In genomic region chr12:4297617-4298016, GRCh38 we compare ENCODE assay signal across 30 cellular contexts. TPM values are rescaled to one million over a fixed set of nuclear protein-coding genes. Genes with fewer than 3 reads are reported as not detected.
DNase-seq lines count a peak whose midpoint lies in the region; ATAC-seq, FAIRE-seq and TF ChIP-seq lines count a peak whose summit lies in the region.
"Had no signal": no experiment of that assay in that cellular context is flagged by ENCODE, and none has a peak within 500 bp of the region (broad histone marks: within the 10 kb centered on the region; RNA-seq: fewer than 3 reads in every experiment).

No MANE protein-coding gene starts in this region.

- WGBS in smooth muscle cell (ENCODE audit: low lambda C conversion rate) = 96% methylated on average over 13 of the region's 13 CpGs
- WGBS in right cardiac atrium = 87% methylated on average over 13 of the region's 13 CpGs

- H3K27me3 ChIP-seq in astrocyte (ENCODE audit: insufficient read depth, low read length) (peaks cover 2% of the 10 kb centered on the region), smooth muscle cell (ENCODE audit: low read depth) (no peaks in the 10 kb centered on the region), right cardiac atrium (ENCODE audit: control insufficient read depth, insufficient read depth) (no peaks in the 10 kb centered on the region)
- H3K27me3 ChIP-seq: ascending aorta; BLaER1 treated with 17β-estradiol and CSF1 and Interleukin-3, amounts not matched to agents 10 nM and 100 nM; gastroesophageal sphincter; left lung; pancreas; right atrium auricular region; uterus had no signal

- H3K9me3 ChIP-seq in astrocyte (ENCODE audit: insufficient read depth, low read depth, low read length) = no peaks in the 10 kb centered on the region
- H3K9me3 ChIP-seq in smooth muscle cell (replicated peaks; ENCODE audit: low read depth) = no peaks in the 10 kb centered on the region
- no peaks in the 10 kb centered on the region for H3K9me3 ChIP-seq in right cardiac atrium (ENCODE audit: control insufficient read depth, low read length)
- H3K9me3 ChIP-seq: ascending aorta; BLaER1 treated with 17β-estradiol and CSF1 and Interleukin-3, amounts not matched to agents 10 nM and 100 nM; gastroesophageal sphincter; left lung; pancreas; right atrium auricular region; uterus had no signal

- H4K20me1 ChIP-seq in astrocyte (ENCODE audit: insufficient read depth, low read length) = peaks cover 2% of the 10 kb centered on the region
- H4K20me1 ChIP-seq in smooth muscle cell (ENCODE audit: low read depth) = peaks cover 100% of the 10 kb centered on the region
- H4K20me1 ChIP-seq: BLaER1 treated with 17β-estradiol and CSF1 and Interleukin-3, amounts not matched to agents 10 nM and 100 nM had no signal

- H3K4me1 ChIP-seq in astrocyte (ENCODE audit: insufficient read depth, low read length) (no peaks in the 10 kb centered on the region), smooth muscle cell (ENCODE audit: low read depth) (peaks cover 15% of the 10 kb centered on the region), right cardiac atrium (ENCODE audit: control insufficient read depth, insufficient read depth, low read length) (peaks cover 12% of the 10 kb centered on the region)
- H3K4me1 ChIP-seq: left lung, pancreas had no signal

- H3K27ac ChIP-seq in astrocyte (ENCODE audit: low read depth, low read length) = no peak overlapping the region
- H3K27ac ChIP-seq in smooth muscle cell (ENCODE audit: low read depth) = no peak overlapping the region
- no peak overlapping the region for H3K27ac ChIP-seq in right cardiac atrium (ENCODE audit: low read length)
- H3K27ac ChIP-seq: ascending aorta; BLaER1 treated with 17β-estradiol and CSF1 and Interleukin-3, amounts not matched to agents 10 nM and 100 nM; gastroesophageal sphincter; HL-60; left lung; pancreas; PC-9; right atrium auricular region; uterus had no signal

- H3K9me3 Mint-ChIP-seq in activated naive CD4-positive, alpha-beta T cell treated with anti-CD3 and anti-CD28 coated beads, Interleukin-2, amount 10 ng/mL, durations not matched to agents 7 days and 5 days = no peaks in the 10 kb centered on the region
- H3K9me3 Mint-ChIP-seq in activated naive CD4-positive, alpha-beta T cell treated with anti-CD3 and anti-CD28 coated beads, Interleukin-2, amount 50 U/mL, for 72 hours = no peaks in the 10 kb centered on the region
- H3K9me3 Mint-ChIP-seq in astrocyte (ENCODE audit: unreplicated experiment) = peaks cover 1% of the 10 kb centered on the region
- H3K9me3 Mint-ChIP-seq: nephron, T-cell had no signal

- intact Hi-C loops in right cardiac atrium (cut with DNase I) = no loop called here

- H3K79me2 ChIP-seq in astrocyte (ENCODE audit: insufficient read depth, low read length) = no peaks in the 10 kb centered on the region
- H3K79me2 ChIP-seq in smooth muscle cell (ENCODE audit: low read depth) = peaks cover 21% of the 10 kb centered on the region

- H2AFZ ChIP-seq in astrocyte (ENCODE audit: low read depth, low read length) (no peak overlapping the region), smooth muscle cell (ENCODE audit: low read depth) (no peak overlapping the region)
- H2AFZ ChIP-seq: PC-9 had no signal

- H3K27me3 Mint-ChIP-seq in activated naive CD4-positive, alpha-beta T cell treated with anti-CD3 and anti-CD28 coated beads, Interleukin-2, amount 10 ng/mL, durations not matched to agents 7 days and 5 days = no peaks in the 10 kb centered on the region
- H3K27me3 Mint-ChIP-seq in astrocyte (ENCODE audit: low read depth, unreplicated experiment) = no peaks in the 10 kb centered on the region
- H3K27me3 Mint-ChIP-seq: T-cell had no signal

- H3K4me3 Mint-ChIP-seq in activated naive CD4-positive, alpha-beta T cell treated with anti-CD3 and anti-CD28 coated beads, Interleukin-2, amount 10 ng/mL, durations not matched to agents 7 days and 5 days = no peak overlapping the region
- H3K4me3 Mint-ChIP-seq in astrocyte (ENCODE audit: unreplicated experiment) = no peak overlapping the region
- H3K4me3 Mint-ChIP-seq: nephron, T-cell had no signal

- ATAC-seq in activated naive CD4-positive, alpha-beta T cell treated with anti-CD3 and anti-CD28 coated beads, Interleukin-2, amount 50 U/mL, for 72 hours = no peak
- ATAC-seq in right cardiac atrium (no peak), GM19397 (IDR thresholded peaks at IDR 0.05; ENCODE audit: unreplicated experiment) (no peak)
- ATAC-seq: gastroesophageal sphincter, left lung, pancreas, T-cell had no signal

- TF ChIP-seq CTCF in astrocyte (IDR thresholded peaks at IDR 0.05; ENCODE audit: insufficient read depth, low read depth, low read length) (no peak), smooth muscle cell (IDR thresholded peaks at IDR 0.05; ENCODE audit: borderline replicate concordance, insufficient read depth, poor library complexity, severe bottlenecking) (no peak)

- H3K9ac ChIP-seq in astrocyte (ENCODE audit: low read length) (no peak overlapping the region), smooth muscle cell (ENCODE audit: low read depth) (no peak overlapping the region)
- H3K9ac ChIP-seq: BLaER1 treated with 17β-estradiol and CSF1 and Interleukin-3, amounts not matched to agents 10 nM and 100 nM had no signal

- peaks cover 51% of the 10 kb centered on the region for H3F3A ChIP-seq in smooth muscle cell (ENCODE audit: low read depth)

- no peak overlapping the region for H3K4me2 ChIP-seq in astrocyte (ENCODE audit: low read length)
- no peak overlapping the region for H3K4me2 ChIP-seq in smooth muscle cell
- H3K4me2 ChIP-seq: BLaER1 treated with 17β-estradiol and CSF1 and Interleukin-3, amounts not matched to agents 10 nM and 100 nM; PC-9 had no signal

- peaks cover 78% of the 10 kb centered on the region for H3K36me3 Mint-ChIP-seq in activated naive CD4-positive, alpha-beta T cell treated with anti-CD3 and anti-CD28 coated beads, Interleukin-2, amount 10 ng/mL, durations not matched to agents 7 days and 5 days
- peaks cover 35 to 84% of the 10 kb centered on the region in 2 donors for H3K36me3 Mint-ChIP-seq in activated naive CD4-positive, alpha-beta T cell treated with anti-CD3 and anti-CD28 coated beads, Interleukin-2, amount 50 U/mL, for 72 hours
- peaks cover 37% of the 10 kb centered on the region for H3K36me3 Mint-ChIP-seq in astrocyte (ENCODE audit: low read depth, unreplicated experiment)

- H3K36me3 ChIP-seq in astrocyte (ENCODE audit: insufficient read depth, low read length) (no peaks in the 10 kb centered on the region), smooth muscle cell (ENCODE audit: low read depth) (peaks cover 33% of the 10 kb centered on the region)
- H3K36me3 ChIP-seq: BLaER1 treated with 17β-estradiol and CSF1 and Interleukin-3, amounts not matched to agents 10 nM and 100 nM; pancreas; uterus had no signal

- peak overlapping the region; percentile 63 for H3K27ac Mint-ChIP-seq in activated naive CD4-positive, alpha-beta T cell treated with anti-CD3 and anti-CD28 coated beads, Interleukin-2, amount 10 ng/mL, durations not matched to agents 7 days and 5 days
- H3K27ac Mint-ChIP-seq in activated naive CD4-positive, alpha-beta T cell treated with anti-CD3 and anti-CD28 coated beads, Interleukin-2, amount 50 U/mL, for 72 hours = peak overlapping the region in 1 of 2 donors; percentile 82
- peak overlapping the region; percentile 50 for H3K27ac Mint-ChIP-seq in astrocyte (ENCODE audit: unreplicated experiment)
- H3K27ac Mint-ChIP-seq: nephron had no signal

- H3K4me1 Mint-ChIP-seq in activated naive CD4-positive, alpha-beta T cell treated with anti-CD3 and anti-CD28 coated beads, Interleukin-2, amount 10 ng/mL, durations not matched to agents 7 days and 5 days = peaks cover 35% of the 10 kb centered on the region
- peaks cover 36% of the 10 kb centered on the region for H3K4me1 Mint-ChIP-seq in astrocyte (ENCODE audit: low read depth, unreplicated experiment)

- no peak for DNase-seq in activated naive CD4-positive, alpha-beta T cell treated with anti-CD3 and anti-CD28 coated beads, Interleukin-2, amount 10 ng/mL, durations not matched to agents 7 days and 5 days
- DNase-seq in activated naive CD4-positive, alpha-beta T cell treated with anti-CD3 and anti-CD28 coated beads, Interleukin-2, amount 50 U/mL, for 72 hours (ENCODE audit: low spot score in 2 of 2) = no peak
- DNase-seq in GM19239 (ENCODE audit: insufficient read length, low spot score) = no peak
- no peak for DNase-seq in astrocyte (ENCODE audit: low read depth)
- DNase-seq in smooth muscle cell (lab: John Stamatoyannopoulos, UW; ENCODE audit: unreplicated experiment) = no peak
- no peak for DNase-seq in right cardiac atrium
- DNase-seq: activated CD4-positive, alpha-beta T cell treated with anti-CD3 and anti-CD28 coated beads for 4 hours; activated gamma-delta T cell treated with Interleukin-2 at 50 U/mL for 16 hours; caudate nucleus; dermis blood vessel endothelial cell; hypothalamus; left lung; NCI-H1694 treated with DMSO at 0.1 percent for 48 hours; NCI-H2171; NCI-H524; NK-92 treated with Interleukin-12 subunit alpha and Interleukin-12 subunit beta, amount 100 ng/mL, for 24 hours; pancreas; PC-9; stimulated activated CD4-positive, alpha-beta T cell treated with anti-CD3 and anti-CD28 coated beads, Interleukin-4, amount 100 ng/mL, for 4 hours; stimulated activated naive CD4-positive, alpha-beta T cell; T-cell; uterus had no signal

- FAIRE-seq in GM19239 (lab: Jason Lieb, UNC) (peak; percentile 74), astrocyte (lab: Jason Lieb, UNC) (no peak)
- FAIRE-seq: D721Med, pancreas had no signal

- H3K4me3 ChIP-seq in astrocyte (ENCODE audit: insufficient read depth, low read depth, low read length) = no peak overlapping the region
- no peak overlapping the region for H3K4me3 ChIP-seq in smooth muscle cell
- no peak overlapping the region for H3K4me3 ChIP-seq in right cardiac atrium (ENCODE audit: low read length)
- H3K4me3 ChIP-seq: ascending aorta; BLaER1 treated with 17β-estradiol and CSF1 and Interleukin-3, amounts not matched to agents 10 nM and 100 nM; gastroesophageal sphincter; left lung; pancreas; PC-9; right atrium auricular region; uterus had no signal

- CTCF ChIA-PET in activated naive CD4-positive, alpha-beta T cell treated with anti-CD3 and anti-CD28 coated beads, Interleukin-2, amount 10 ng/mL, durations not matched to agents 7 days and 5 days (lab: Charles Lee) = no interaction called here

RNA-seq across cellular contexts. Expression of gene TIGAR, which starts 23.4 kb away (rescaled TPM):
- 10 to 100 TPM in 1 of 2 donors, 1 to 10 TPM in 1; 3.8 to 17.0 TPM for total RNA-seq in activated naive CD4-positive, alpha-beta T cell treated with anti-CD3 and anti-CD28 coated beads, Interleukin-2, amount 50 U/mL, for 72 hours
- total RNA-seq in astrocyte (91.7 and 95.4 TPM in 2 replicates), smooth muscle cell (21.0 and 21.6 TPM in 2 replicates), right cardiac atrium (10 to 100 TPM in 2 of 4 donors, 1 to 10 TPM in 2; 8.6 to 14.5 (median 11.1) TPM)
- polyA plus RNA-seq in smooth muscle cell (26.1 and 36.0 TPM in 2 replicates), right cardiac atrium (4.9 TPM)

RNA-seq across cellular contexts. Expression of gene CCND2, which starts 24.1 kb away (rescaled TPM):
- total RNA-seq in activated naive CD4-positive, alpha-beta T cell treated with anti-CD3 and anti-CD28 coated beads, Interleukin-2, amount 50 U/mL, for 72 hours = 100 to 1,000 TPM; 266 to 571 TPM
- 607 and 726 TPM in 2 replicates for total RNA-seq in astrocyte
- 462 and 556 TPM in 2 replicates for total RNA-seq in smooth muscle cell
- 280 and 356 TPM in 2 replicates for polyA plus RNA-seq in smooth muscle cell
- 100 to 1,000 TPM; 200 to 255 (median 218) TPM for total RNA-seq in right cardiac atrium
- 44.3 TPM for polyA plus RNA-seq in right cardiac atrium
